Comparison of ENCODE assay signal across 8 cellular contexts in genomic region chr15:31266712-31267111, GRCh38. TPM values are rescaled to one million over a fixed set of nuclear protein-coding genes. Genes with fewer than 3 reads are reported as not detected.
DNase-seq lines count a peak whose midpoint lies in the region; ATAC-seq and TF ChIP-seq lines count a peak whose summit lies in the region.

No MANE protein-coding gene starts in this region.

- no peaks in the 10 kb centered on the region for H3K9me3 Mint-ChIP-seq in WTC11

- no peaks in the 10 kb centered on the region for H3K36me3 Mint-ChIP-seq in WTC11

- H3K79me2 ChIP-seq in osteoblast (ENCODE audit: insufficient read depth, low read length) = no peaks in the 10 kb centered on the region

- no peaks in the 10 kb centered on the region for H4K20me1 ChIP-seq in osteoblast (ENCODE audit: insufficient read depth, low read length)

- H3K4me1 Mint-ChIP-seq in WTC11 = peaks cover 11% of the 10 kb centered on the region

- H3K4me3 ChIP-seq in osteoblast (ENCODE audit: insufficient read depth, low read length) = no peak overlapping the region
- H3K4me3 ChIP-seq in brain microvascular endothelial cell (ENCODE audit: low read depth, low read length) = no peak overlapping the region

- H3K27ac ChIP-seq in osteoblast (ENCODE audit: low read depth, low read length) (no peak overlapping the region), brain microvascular endothelial cell (no peak overlapping the region)

- DNase-seq in WTC11 (ENCODE audit: low spot score) = peak; percentile 12
- no peak for DNase-seq in osteoblast (ENCODE audit: insufficient read length, low spot score, missing footprints)
- DNase-seq in brain microvascular endothelial cell = no peak
- DNase-seq in ureter (ENCODE audit: low spot score) = no peak
- DNase-seq in activated effector memory CD4-positive, alpha-beta T cell treated with anti-CD3 and anti-CD28 coated beads, Interleukin-2, amount 50 U/mL, for 16 hours = no peak

- in situ Hi-C loops in brain microvascular endothelial cell (cut with HindIII; ENCODE audit: low pct_ligation_motif_present, low sequenced_read_pairs) = no loop called here

- H2AFZ ChIP-seq in osteoblast (ENCODE audit: low read length) = peak overlapping the region; percentile 23

- H3K27me3 ChIP-seq in osteoblast (ENCODE audit: insufficient read depth, low read length) = no peaks in the 10 kb centered on the region
- H3K27me3 ChIP-seq in brain microvascular endothelial cell (replicated peaks) = no peaks in the 10 kb centered on the region

- no peak overlapping the region for H3K4me2 ChIP-seq in osteoblast (ENCODE audit: insufficient read depth, low read length)

- no peak overlapping the region for H3K4me3 Mint-ChIP-seq in WTC11

- H3K27me3 Mint-ChIP-seq in WTC11 (ENCODE audit: low read depth) = no peaks in the 10 kb centered on the region

- no peak overlapping the region for H3K27ac Mint-ChIP-seq in WTC11

- no peak for TF ChIP-seq CTCF in WTC11 (IDR thresholded peaks at IDR 0.05)
- no peak for TF ChIP-seq CTCF in osteoblast (IDR thresholded peaks at IDR 0.05; ENCODE audit: extremely low read depth, low read depth, low read length)
- no peak for TF ChIP-seq CTCF in brain microvascular endothelial cell (IDR thresholded peaks at IDR 0.05; ENCODE audit: low read depth, low read length, missing control alignments)

- POLR2A ChIA-PET in WTC11 (lab: Charles Lee) = no interaction called here

- H3K36me3 ChIP-seq in osteoblast (ENCODE audit: insufficient read depth, low read length) (no peaks in the 10 kb centered on the region), brain microvascular endothelial cell (replicated peaks) (no peaks in the 10 kb centered on the region)

- no peaks in the 10 kb centered on the region for H3K9me3 ChIP-seq in osteoblast (ENCODE audit: low read depth, low read length)

- no peaks in the 10 kb centered on the region for H3K4me1 ChIP-seq in osteoblast (ENCODE audit: insufficient read depth, low read length)

- CTCF ChIA-PET in WTC11 (lab: Charles Lee) = no interaction called here

- ATAC-seq in GM18907 (IDR thresholded peaks at IDR 0.05; ENCODE audit: unreplicated experiment) = peak; percentile 20
- ATAC-seq in HG02642 (IDR thresholded peaks at IDR 0.05; ENCODE audit: poor library complexity, unreplicated experiment) = peak; percentile 20
- ATAC-seq in WTC11 = no peak
- ATAC-seq in GM21367 (IDR thresholded peaks at IDR 0.05; ENCODE audit: unreplicated experiment) = no peak

TF ChIP-seq in WTC11, 78 proteins besides CTCF, POLR2A, EP300 and RAD21 (continues in another document):
- TF ChIP-seq JAZF1 (CRISPR knock-in tag; IDR thresholded peaks at IDR 0.05) (no peak), FOXK1 (CRISPR knock-in tag; IDR thresholded peaks at IDR 0.05) (no peak), AFF4 (CRISPR knock-in tag; IDR thresholded peaks at IDR 0.05; ENCODE audit: borderline replicate concordance) (no peak), FOXP4 (CRISPR knock-in tag; IDR thresholded peaks at IDR 0.05) (no peak), TEAD1 (CRISPR knock-in tag; IDR thresholded peaks at IDR 0.05) (no peak), HMGA2 (CRISPR knock-in tag; IDR thresholded peaks at IDR 0.05) (no peak), ZNF425 (CRISPR knock-in tag; conservative IDR thresholded peaks at IDR 0.05) (no peak), ZNF416 (CRISPR knock-in tag; IDR thresholded peaks at IDR 0.05) (no peak), TP53 (CRISPR knock-in tag; IDR thresholded peaks at IDR 0.05) (no peak), HMGXB4 (CRISPR knock-in tag; IDR thresholded peaks at IDR 0.05) (no peak), ZNF263 (CRISPR knock-in tag; IDR thresholded peaks at IDR 0.05; ENCODE audit: low read depth) (no peak), NR1H2 (CRISPR knock-in tag; IDR thresholded peaks at IDR 0.05) (no peak), GABPB1 (CRISPR knock-in tag; IDR thresholded peaks at IDR 0.05) (no peak), ZBTB43 (CRISPR knock-in tag; IDR thresholded peaks at IDR 0.05) (no peak), ZNF219 (CRISPR knock-in tag; IDR thresholded peaks at IDR 0.05; ENCODE audit: borderline replicate concordance) (no peak)

RNA-seq across cellular contexts. Expression of gene KLF13, which starts 59.9 kb away (rescaled TPM):
- total RNA-seq in WTC11 (2021) (36.9 to 38.1 TPM (median 37.2 TPM) in 3 replicates), osteoblast (53.3 and 58.6 TPM in 2 replicates), ureter (77.5 TPM)

Comparison
In these comparisons a context has a peak if more than half of its experiments do, and no peak if none do; other contexts are left out.
1. ATAC-seq: peak in GM18907 (single experiment) and HG02642 (single experiment); none in WTC11 (single experiment) and GM21367 (single experiment).